8 cellular contexts compared by ENCODE assay signal in the genomic region with DNA sequence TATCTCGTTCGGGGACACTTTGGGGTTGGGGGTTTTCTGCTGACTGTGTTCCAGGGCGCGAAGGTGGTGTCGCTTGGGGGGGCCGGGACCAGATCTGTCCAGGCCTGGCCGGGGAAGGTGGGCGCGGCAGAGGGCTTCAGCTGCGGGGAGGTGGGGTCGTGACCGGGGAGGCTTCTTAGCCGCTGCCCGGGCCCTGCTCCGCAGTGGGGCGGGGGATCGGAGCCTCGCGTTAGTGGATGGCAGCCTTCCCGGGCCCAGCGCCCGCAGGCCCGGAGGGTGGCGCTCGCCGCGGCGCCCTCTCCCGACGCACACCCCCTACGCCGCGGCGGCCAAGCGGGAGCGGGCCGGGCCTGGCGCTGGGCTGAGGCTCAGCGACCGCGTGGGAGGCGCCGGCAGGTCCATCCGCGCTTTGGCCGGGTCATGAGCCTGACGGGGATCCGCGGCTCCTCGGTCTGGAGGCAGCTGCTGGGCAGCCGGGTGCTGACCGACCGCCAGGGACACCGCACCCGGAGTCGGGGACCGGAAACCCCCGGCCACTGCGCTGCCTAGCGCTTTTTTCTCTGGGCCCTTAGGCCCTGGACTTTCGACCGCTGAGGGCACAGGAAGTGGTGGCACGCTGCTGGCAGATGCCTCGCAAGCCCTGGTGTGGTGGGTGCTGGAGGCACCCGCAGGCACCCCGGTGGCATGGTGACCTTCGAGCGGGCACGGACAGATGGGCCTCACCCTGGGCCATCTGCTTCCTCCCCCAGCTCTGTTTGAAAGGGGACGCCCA. TPM values are rescaled to one million over a fixed set of nuclear protein-coding genes. Genes with fewer than 3 reads are reported as not detected.
DNase-seq lines count a peak whose midpoint lies in the region; FAIRE-seq and TF ChIP-seq lines count a peak whose summit lies in the region.

No MANE protein-coding gene starts in this region.

- TF ChIP-seq CTCF in Loucy (conservative IDR thresholded peaks at IDR 0.05; ENCODE audit: low read length) (peak; percentile 42), epithelial cell of proximal tubule (conservative IDR thresholded peaks at IDR 0.05; ENCODE audit: low read depth, low read length) (peak; percentile 37), tibial nerve (IDR thresholded peaks at IDR 0.05) (peak; percentile 17 to 50 (median 45))

- H3K27ac Mint-ChIP-seq in activated CD4-positive, alpha-beta memory T cell treated with anti-CD3 and anti-CD28 coated beads for 36 hours = no peak overlapping the region

- peak overlapping the region; percentile 98 for H3K4me2 ChIP-seq in Loucy (ENCODE audit: low read depth, low read length, poor library complexity, severe bottlenecking)

- H3K27me3 ChIP-seq in Loucy (ENCODE audit: insufficient read depth, low read length, poor library complexity, severe bottlenecking) = no peaks in the 10 kb centered on the region
- no peaks in the 10 kb centered on the region for H3K27me3 ChIP-seq in tibial nerve

- TF ChIP-seq EP300 in tibial nerve (IDR thresholded peaks at IDR 0.05) = peak in 1 of 2 donors; percentile 23

- H3K9me3 Mint-ChIP-seq in activated CD4-positive, alpha-beta memory T cell treated with anti-CD3 and anti-CD28 coated beads for 36 hours = no peaks in the 10 kb centered on the region

- H3K36me3 Mint-ChIP-seq in activated CD4-positive, alpha-beta memory T cell treated with anti-CD3 and anti-CD28 coated beads for 36 hours = no peaks in the 10 kb centered on the region

- POLR2A ChIA-PET in activated CD4-positive, alpha-beta memory T cell treated with anti-CD3 and anti-CD28 coated beads for 36 hours (lab: Charles Lee) = interaction anchor here (1.1 kb wide), 1 partner anchor 9 kb away, joined by 4 read pairs; no protein-coding TSS in a partner anchor

- H3K4me1 Mint-ChIP-seq in activated CD4-positive, alpha-beta memory T cell treated with anti-CD3 and anti-CD28 coated beads for 36 hours (ENCODE audit: low read depth) = peaks cover 37% of the 10 kb centered on the region

- H3K4me1 ChIP-seq in Loucy (ENCODE audit: insufficient read depth, low read length, poor library complexity, severe bottlenecking) = peaks cover 39% of the 10 kb centered on the region
- H3K4me1 ChIP-seq in tibial nerve = peaks cover 0 to 75% (median 41%) of the 10 kb centered on the region in 4 donors

- 4 to 7% methylated on average over 3 to 40 of the region's 70 CpGs for WGBS in tibial nerve, 2 donors

- H4K20me1 ChIP-seq in Loucy (ENCODE audit: insufficient read depth, low read length, poor library complexity, severe bottlenecking) = peaks cover 43% of the 10 kb centered on the region

- peak overlapping the region; percentile 93 for H2AFZ ChIP-seq in Loucy (ENCODE audit: low read length)

- DNase-seq in ACHN (peak; percentile 78), GM12892 (ENCODE audit: insufficient read length) (no peak), epithelial cell of proximal tubule (ENCODE audit: low read depth) (no peak), mucosa of gallbladder (ENCODE audit: low spot score) (peak; percentile 46), tibial nerve (ENCODE audit: low spot score in 2 of 2) (peak in 1 of 2 donors; percentile 26), NOMO-1 treated with DMSO at 0.1 percent for 48 hours (lab: John Stamatoyannopoulos, UW; ENCODE audit: unreplicated experiment) (no peak)
- peak; percentile 53 for DNase-seq in activated CD4-positive, alpha-beta memory T cell treated with anti-CD3 and anti-CD28 coated beads for 36 hours

- H3K4me3 ChIP-seq in Loucy (ENCODE audit: low read length, poor library complexity, severe bottlenecking) (peak overlapping the region; percentile 94), epithelial cell of proximal tubule (ENCODE audit: low read depth, low read length) (peak overlapping the region; percentile 91), tibial nerve (peak overlapping the region; percentile 63 to 93 (median 68))

- FAIRE-seq in GM12892 (lab: Jason Lieb, UNC) = peak; percentile 38

- no peaks in the 10 kb centered on the region for H3K9me2 ChIP-seq in Loucy (replicated peaks; ENCODE audit: low read depth, low read length)

- peak overlapping the region; percentile 81 to 92 (median 86) for H3K27ac ChIP-seq in tibial nerve

- H3K36me3 ChIP-seq in Loucy (ENCODE audit: insufficient read depth, low read length) = no peaks in the 10 kb centered on the region
- no peaks in the 10 kb centered on the region for H3K36me3 ChIP-seq in tibial nerve

- intact Hi-C loops in activated CD4-positive, alpha-beta memory T cell treated with anti-CD3 and anti-CD28 coated beads for 36 hours (cut with micrococcal nuclease) = no loop called here

- peak overlapping the region; percentile 89 for H3K9ac ChIP-seq in Loucy (ENCODE audit: low read depth, low read length, poor library complexity, severe bottlenecking)

- H3F3A ChIP-seq in Loucy (ENCODE audit: low read depth) = no peaks in the 10 kb centered on the region

- H3K79me2 ChIP-seq in Loucy (ENCODE audit: insufficient read depth, low read length) = peaks cover 64% of the 10 kb centered on the region

- H3K4me3 Mint-ChIP-seq in activated CD4-positive, alpha-beta memory T cell treated with anti-CD3 and anti-CD28 coated beads for 36 hours = peak overlapping the region; percentile 82

- in situ Hi-C loops in ACHN (cut with HindIII; ENCODE audit: low pct_ligation_motif_present, low pct_unique_long_range_greater_than_20kb, low sequenced_read_pairs) = loop anchor here (5.0 kb wide), 1 partner anchor 60 kb away; no protein-coding TSS in a partner anchor

- H3K9me3 ChIP-seq in Loucy (ENCODE audit: insufficient read depth, low read depth, low read length) (no peaks in the 10 kb centered on the region), tibial nerve (no peaks in the 10 kb centered on the region)

- TF ChIP-seq POLR2A in GM12892 (IDR thresholded peaks at IDR 0.05; ENCODE audit: low read depth, low read length) (no peak; the same call in 1 of the 2 replicates), tibial nerve (IDR thresholded peaks at IDR 0.05) (no peak)

- CTCF ChIA-PET in activated CD4-positive, alpha-beta memory T cell treated with anti-CD3 and anti-CD28 coated beads for 36 hours (lab: Charles Lee) = interaction anchor here (1.2 to 3.5 kb wide), 4 partner anchors 24 to 157 kb away, joined by 3 to 15 read pairs (median 6); no protein-coding TSS in a partner anchor

- H3K27me3 Mint-ChIP-seq in activated CD4-positive, alpha-beta memory T cell treated with anti-CD3 and anti-CD28 coated beads for 36 hours = peaks cover 5% of the 10 kb centered on the region

RNA-seq across cellular contexts. Expression of a gene that starts 1.2 kb away (rescaled TPM):
- polyA plus RNA-seq in GM12892 (2012; ENCODE audit: missing spikeins) = 22.6 TPM
- total RNA-seq in activated CD4-positive, alpha-beta memory T cell treated with anti-CD3 and anti-CD28 coated beads for 36 hours = 10 to 100 TPM; 29.8 to 36.5 TPM
- 54.1 and 60.1 TPM in 2 replicates for total RNA-seq in epithelial cell of proximal tubule
- total RNA-seq in mucosa of gallbladder = 98.4 TPM
- total RNA-seq in tibial nerve = 100 to 1,000 TPM in 2 of 4 donors, 10 to 100 TPM in 2; 40.0 to 114 (median 87.2) TPM

RNA-seq across cellular contexts. Expression of a gene that starts 4.1 kb away (rescaled TPM):
- polyA plus RNA-seq in GM12892 (2012; ENCODE audit: missing spikeins) = 12.0 TPM
- 10 to 100 TPM; 53.8 to 60.9 TPM for total RNA-seq in activated CD4-positive, alpha-beta memory T cell treated with anti-CD3 and anti-CD28 coated beads for 36 hours
- total RNA-seq in epithelial cell of proximal tubule = 73.7 and 94.9 TPM in 2 replicates
- 69.1 TPM for total RNA-seq in mucosa of gallbladder
- total RNA-seq in tibial nerve = 10 to 100 TPM; 24.3 to 61.5 (median 33.8) TPM

RNA-seq across cellular contexts. Expression of a gene that starts 6.8 kb away (rescaled TPM):
- polyA plus RNA-seq in GM12892 (2012; ENCODE audit: missing spikeins) = 23.6 TPM
- total RNA-seq in activated CD4-positive, alpha-beta memory T cell treated with anti-CD3 and anti-CD28 coated beads for 36 hours = 10 to 100 TPM; 56.8 to 57.4 TPM
- total RNA-seq in epithelial cell of proximal tubule = 61.2 and 89.8 TPM in 2 replicates
- 121 TPM for total RNA-seq in mucosa of gallbladder
- total RNA-seq in tibial nerve = 100 to 1,000 TPM in 1 of 4 donors, 10 to 100 TPM in 3; 69.9 to 139 (median 79.7) TPM

RNA-seq across cellular contexts. Expression of a gene that starts 28.0 kb away (rescaled TPM):
- polyA plus RNA-seq in GM12892 (2012; ENCODE audit: missing spikeins) = 38.7 TPM
- 10 to 100 TPM; 46.7 to 50.5 TPM for total RNA-seq in activated CD4-positive, alpha-beta memory T cell treated with anti-CD3 and anti-CD28 coated beads for 36 hours
- 115 and 164 TPM in 2 replicates for total RNA-seq in epithelial cell of proximal tubule
- total RNA-seq in mucosa of gallbladder = 193 TPM
- total RNA-seq in tibial nerve = 100 to 1,000 TPM in 1 of 4 donors, 10 to 100 TPM in 3; 74.3 to 111 (median 91.4) TPM

RNA-seq across cellular contexts. Expression of a gene that starts 29.7 kb away (rescaled TPM):
- 15.7 TPM for polyA plus RNA-seq in GM12892 (2012; ENCODE audit: missing spikeins)
- total RNA-seq in activated CD4-positive, alpha-beta memory T cell treated with anti-CD3 and anti-CD28 coated beads for 36 hours = 10 to 100 TPM; 12.8 to 14.1 TPM
- 19.3 and 21.1 TPM in 2 replicates for total RNA-seq in epithelial cell of proximal tubule
- 15.9 TPM for total RNA-seq in mucosa of gallbladder
- total RNA-seq in tibial nerve = 10 to 100 TPM in 1 of 4 donors, 1 to 10 TPM in 3; 3.6 to 13.1 (median 7.1) TPM

Comparison
In these comparisons a context has a peak if more than half of its experiments do, and no peak if none do; other contexts are left out.
1. DNase-seq: peak in ACHN (single experiment), activated CD4-positive, alpha-beta memory T cell treated with anti-CD3 and anti-CD28 coated beads for 36 hours (single experiment) and mucosa of gallbladder (single experiment); none in GM12892 (single experiment), epithelial cell of proximal tubule (single experiment) and NOMO-1 treated with DMSO at 0.1 percent for 48 hours (single experiment).
2. Peak in every context shown above with its lines, with median percentiles within 50 percentile points of each other: H3K4me3 ChIP-seq and CTCF ChIP-seq.